8 cellular contexts compared by ENCODE assay signal in genomic region chr3:128322030-128323022, GRCh38.
DNase-seq lines count a peak whose midpoint lies in the region; ATAC-seq and TF ChIP-seq lines count a peak whose summit lies in the region.

No MANE protein-coding gene starts in this region.

- peaks cover 0 to 8% (median 0%) of the 10 kb centered on the region in 9 donors for H3K4me1 ChIP-seq in heart right ventricle

- ATAC-seq in heart right ventricle: peak in 6 of 8 donors; percentile 19 to 64 (median 58)
- ATAC-seq in GM21786 (IDR thresholded peaks at IDR 0.05; ENCODE audit: unreplicated experiment): no peak

- TF ChIP-seq CTCF in heart right ventricle (IDR thresholded peaks at IDR 0.05): peak in 8 of 9 donors; percentile 40 to 72 (median 64)

- no peaks in the 10 kb centered on the region for H3K9me3 ChIP-seq in heart right ventricle

- 80 to 84% methylated on average over 14 of the region's 14 CpGs for WGBS in heart right ventricle, 2 donors

- H3K4me3 ChIP-seq in heart right ventricle: no peak overlapping the region

- no peak overlapping the region for H3K27ac ChIP-seq in heart right ventricle

- no peaks in the 10 kb centered on the region for H3K27me3 ChIP-seq in heart right ventricle

- intact Hi-C loops in heart right ventricle (cut with DNase I): loop anchor here in 8 of 10 donors (2.0 to 10.0 kb wide), 6 partner anchors 90 to 228 kb away; no protein-coding TSS in a partner anchor

- DNase-seq in NCI-H2081 (lab: John Stamatoyannopoulos, UW): peak; percentile 41 to 68
- no peak for DNase-seq in NCI-H2081 treated with DMSO at 0.1 percent for 48 hours (lab: John Stamatoyannopoulos, UW)
- DNase-seq in RPMI7951 (ENCODE audit: low read depth): peak; percentile 55
- DNase-seq in activated naive CD4-positive, alpha-beta T cell treated with anti-CD3 and anti-CD28 coated beads, Interleukin-2, amount 50 U/mL, for 16 hours: peak; percentile 57
- peak; percentile 42 for DNase-seq in heart right ventricle
- peak; percentile 25 to 28 (median 25) for DNase-seq in stimulated activated CD4-positive, alpha-beta T cell treated with anti-CD3 and anti-CD28 coated beads, Interleukin-12 subunit alpha, Interleukin-12 subunit beta, amount 100 ng/mL, for 48 hours (ENCODE audit: low read depth in 2 of 3, low spot score in 1 of 3)
- no peak for DNase-seq in HuH-7.5 (ENCODE audit: low spot score)

- peaks cover 0 to 19% (median 0%) of the 10 kb centered on the region in 9 donors for H3K36me3 ChIP-seq in heart right ventricle

Comparison
In these comparisons a context has a peak if more than half of its experiments do, and no peak if none do; other contexts are left out.
1. DNase-seq: peak in NCI-H2081 (2 of 2), RPMI7951 (single experiment), activated naive CD4-positive, alpha-beta T cell treated with anti-CD3 and anti-CD28 coated beads, Interleukin-2, amount 50 U/mL, for 16 hours (single experiment), heart right ventricle (2 of 2) and stimulated activated CD4-positive, alpha-beta T cell treated with anti-CD3 and anti-CD28 coated beads, Interleukin-12 subunit alpha, Interleukin-12 subunit beta, amount 100 ng/mL, for 48 hours (3 of 3); none in NCI-H2081 treated with DMSO at 0.1 percent for 48 hours (single experiment) and HuH-7.5 (single experiment).